1 cellular context compared by ENCODE assay signal in the genomic region with DNA sequence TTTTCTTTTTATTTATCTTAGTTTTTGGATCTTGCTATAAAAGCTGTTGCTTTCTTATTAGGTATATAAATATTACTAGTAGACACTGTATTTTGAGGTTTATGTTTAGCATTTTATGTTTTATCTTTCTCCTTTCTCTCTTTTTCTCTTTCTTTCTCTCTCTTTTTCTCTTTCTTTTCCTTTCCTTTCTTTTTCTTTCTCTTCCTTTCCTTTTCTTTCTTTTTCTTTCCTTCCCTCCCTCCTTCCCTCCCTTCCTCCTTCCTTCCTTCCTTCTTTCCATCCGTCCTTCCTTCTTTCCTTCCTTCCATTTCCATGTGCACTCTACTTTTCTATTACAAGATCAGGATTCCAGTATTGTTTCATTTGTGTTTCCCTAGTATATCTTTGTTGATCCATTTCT.
A peak's percentile ranks its signal among the peaks of the same experiment; 100 is the strongest.
TF ChIP-seq lines count a peak whose summit lies in the region.

No MANE protein-coding gene starts in this region.

TF ChIP-seq in K562, 482 proteins besides CTCF, POLR2A, EP300 and RAD21:
- TF ChIP-seq, protein P1, sequence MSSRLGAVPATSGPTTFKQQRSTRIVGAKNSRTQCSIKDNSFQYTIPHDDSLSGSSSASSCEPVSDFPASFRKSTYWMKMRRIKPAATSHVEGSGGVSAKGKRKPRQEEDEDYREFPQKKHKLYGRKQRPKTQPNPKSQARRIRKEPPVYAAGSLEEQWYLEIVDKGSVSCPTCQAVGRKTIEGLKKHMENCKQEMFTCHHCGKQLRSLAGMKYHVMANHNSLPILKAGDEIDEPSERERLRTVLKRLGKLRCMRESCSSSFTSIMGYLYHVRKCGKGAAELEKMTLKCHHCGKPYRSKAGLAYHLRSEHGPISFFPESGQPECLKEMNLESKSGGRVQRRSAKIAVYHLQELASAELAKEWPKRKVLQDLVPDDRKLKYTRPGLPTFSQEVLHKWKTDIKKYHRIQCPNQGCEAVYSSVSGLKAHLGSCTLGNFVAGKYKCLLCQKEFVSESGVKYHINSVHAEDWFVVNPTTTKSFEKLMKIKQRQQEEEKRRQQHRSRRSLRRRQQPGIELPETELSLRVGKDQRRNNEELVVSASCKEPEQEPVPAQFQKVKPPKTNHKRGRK (tag; IDR thresholded peaks at IDR 0.05), result peak; percentile 59; the same call in 1 of the 2 replicates
- TF ChIP-seq U2AF1 (optimal IDR thresholded peaks at IDR 0.05; ENCODE audit: low read depth, low read length), result no peak
- TF ChIP-seq U2AF2 (optimal IDR thresholded peaks at IDR 0.05; ENCODE audit: low read depth, low read length), result peak; percentile 50
